1 cellular context compared by ENCODE assay signal in the genomic region with DNA sequence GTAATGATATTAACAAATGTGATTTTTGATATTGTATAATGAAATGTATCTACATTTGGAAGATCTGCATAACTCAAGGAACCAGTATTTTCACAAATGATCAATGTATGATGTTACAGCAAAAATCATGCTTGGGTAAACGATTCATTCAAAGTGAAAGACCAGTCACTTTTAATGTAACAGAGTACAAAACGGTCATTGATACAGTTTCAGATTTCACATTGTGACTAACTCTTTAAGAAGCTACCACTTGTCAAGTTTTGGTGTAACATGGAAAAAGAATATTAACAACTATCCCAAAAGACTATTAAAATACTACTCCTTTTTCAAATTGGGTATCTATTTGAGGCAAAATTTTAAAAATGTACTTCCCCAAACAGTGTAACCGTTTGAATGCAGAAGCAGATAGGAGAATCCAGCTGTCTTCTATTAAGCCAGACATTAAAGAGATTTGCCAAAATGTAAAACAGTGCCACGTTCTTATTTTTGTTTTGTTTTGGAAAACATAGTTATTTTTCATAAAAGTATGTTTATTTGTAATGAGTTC.
TF ChIP-seq lines count a peak whose summit lies in the region.

No MANE protein-coding gene starts in this region.

TF ChIP-seq in HCT116, 20 proteins besides CTCF, POLR2A, EP300 and RAD21:
- TF ChIP-seq FOSL1 (IDR thresholded peaks at IDR 0.05; ENCODE audit: low read depth) (peak; percentile 44; the same call in 1 of the 2 replicates), SP1 (IDR thresholded peaks at IDR 0.05; ENCODE audit: low read depth) (0 out of 2 replicates have a peak, but pooled peaks have one; percentile 8), SRF (IDR thresholded peaks at IDR 0.05; ENCODE audit: low read depth) (no peak)
